In genomic region chr4:184506527-184507121, GRCh38 we compare ENCODE assay signal across 8 cellular contexts. TPM values are rescaled to one million over a fixed set of nuclear protein-coding genes. Genes with fewer than 3 reads are reported as not detected.
DNase-seq lines count a peak whose midpoint lies in the region; ATAC-seq lines count a peak whose summit lies in the region.

No MANE protein-coding gene starts in this region.

- peaks cover 2% of the 10 kb centered on the region for H3K36me3 Mint-ChIP-seq in IgD-negative memory B cell
- H3K36me3 Mint-ChIP-seq in activated naive CD4-positive, alpha-beta T cell treated with anti-CD3 and anti-CD28 coated beads for 36 hours (ENCODE audit: low read depth), result no peaks in the 10 kb centered on the region
- H3K36me3 Mint-ChIP-seq in naive B cell, result no peaks in the 10 kb centered on the region

- peak overlapping the region; percentile 15 to 77 (median 54) for H3K4me3 Mint-ChIP-seq in IgD-negative memory B cell
- no peak overlapping the region for H3K4me3 Mint-ChIP-seq in activated naive CD4-positive, alpha-beta T cell treated with anti-CD3 and anti-CD28 coated beads for 36 hours
- peak overlapping the region; percentile 27 to 90 (median 74) for H3K4me3 Mint-ChIP-seq in naive B cell

- H3K9me3 Mint-ChIP-seq in IgD-negative memory B cell (peaks cover 0 to 2% (median 0%) of the 10 kb centered on the region in 3 donors), naive B cell (no peaks in the 10 kb centered on the region)
- H3K9me3 Mint-ChIP-seq in activated naive CD4-positive, alpha-beta T cell treated with anti-CD3 and anti-CD28 coated beads for 36 hours, result no peaks in the 10 kb centered on the region

- ATAC-seq in GM21786 (IDR thresholded peaks at IDR 0.05; ENCODE audit: unreplicated experiment) (peak; percentile 97), naive B cell (ENCODE audit: low read depth in 2 of 2) (peak; percentile 96 to 97)

- in situ Hi-C loops in G401 (cut with HindIII; ENCODE audit: low sequenced_read_pairs), result no loop called here

- intact Hi-C loops in activated naive CD4-positive, alpha-beta T cell treated with anti-CD3 and anti-CD28 coated beads for 36 hours (cut with micrococcal nuclease), result loop anchor here (1.0 kb wide), 1 partner anchor 8 kb away; no protein-coding TSS in a partner anchor

- H3K27ac Mint-ChIP-seq in IgD-negative memory B cell (peak overlapping the region; percentile 10 to 95 (median 73)), naive B cell (peak overlapping the region; percentile 44 to 95 (median 92))
- H3K27ac Mint-ChIP-seq in activated naive CD4-positive, alpha-beta T cell treated with anti-CD3 and anti-CD28 coated beads for 36 hours, result no peak overlapping the region

- H3K27me3 Mint-ChIP-seq in IgD-negative memory B cell (peaks cover 2% of the 10 kb centered on the region), naive B cell (no peaks in the 10 kb centered on the region)
- no peaks in the 10 kb centered on the region for H3K27me3 Mint-ChIP-seq in activated naive CD4-positive, alpha-beta T cell treated with anti-CD3 and anti-CD28 coated beads for 36 hours (ENCODE audit: low read depth)

- peaks cover 13 to 32% (median 32%) of the 10 kb centered on the region in 3 donors for H3K4me1 Mint-ChIP-seq in IgD-negative memory B cell
- H3K4me1 Mint-ChIP-seq in activated naive CD4-positive, alpha-beta T cell treated with anti-CD3 and anti-CD28 coated beads for 36 hours (ENCODE audit: low read depth), result peaks cover 33% of the 10 kb centered on the region
- H3K4me1 Mint-ChIP-seq in naive B cell, result peaks cover 41 to 69% (median 59%) of the 10 kb centered on the region in 3 donors

- DNase-seq in DMS53 (lab: John Stamatoyannopoulos, UW) (peak; percentile 11), DMS53 treated with DMSO at 0.1 percent for 48 hours (lab: John Stamatoyannopoulos, UW; ENCODE audit: unreplicated experiment) (no peak), naive B cell (peak; percentile 76), GDM1 (lab: John Stamatoyannopoulos, UW) (no peak), G401 (ENCODE audit: low spot score) (no peak)
- peak; percentile 66 for DNase-seq in activated naive CD4-positive, alpha-beta T cell treated with anti-CD3 and anti-CD28 coated beads for 36 hours

- CTCF ChIA-PET in activated naive CD4-positive, alpha-beta T cell treated with anti-CD3 and anti-CD28 coated beads for 36 hours (lab: Charles Lee), result interaction anchor here (0.8 to 2.7 kb wide), 6 partner anchors 9 to 243 kb away, joined by 3 to 14 read pairs (median 6); no protein-coding TSS in a partner anchor

RNA-seq across cellular contexts. Expression of gene IRF2, which starts 32.3 kb away (rescaled TPM):
- 105 TPM for polyA plus RNA-seq in IgD-negative memory B cell
- total RNA-seq in activated naive CD4-positive, alpha-beta T cell treated with anti-CD3 and anti-CD28 coated beads for 36 hours, result 10 to 100 TPM; 37.3 to 38.3 TPM
- polyA plus RNA-seq in naive B cell (ENCODE audit: low read depth in 6 of 6), result 100 to 1,000 TPM; 119 to 174 (median 151) TPM
- 6.5 and 8.4 TPM in 2 replicates for total RNA-seq in G401 (2014; rRNA removed; shearing (Covaris generic))

Comparison
In these comparisons a context has a peak if more than half of its experiments do, and no peak if none do; other contexts are left out.
1. DNase-seq: peak in DMS53 (single experiment), activated naive CD4-positive, alpha-beta T cell treated with anti-CD3 and anti-CD28 coated beads for 36 hours (single experiment) and naive B cell (single experiment); none in DMS53 treated with DMSO at 0.1 percent for 48 hours (single experiment), GDM1 (single experiment) and G401 (single experiment).